Comparison of ENCODE assay signal across 8 cellular contexts in the genomic region with DNA sequence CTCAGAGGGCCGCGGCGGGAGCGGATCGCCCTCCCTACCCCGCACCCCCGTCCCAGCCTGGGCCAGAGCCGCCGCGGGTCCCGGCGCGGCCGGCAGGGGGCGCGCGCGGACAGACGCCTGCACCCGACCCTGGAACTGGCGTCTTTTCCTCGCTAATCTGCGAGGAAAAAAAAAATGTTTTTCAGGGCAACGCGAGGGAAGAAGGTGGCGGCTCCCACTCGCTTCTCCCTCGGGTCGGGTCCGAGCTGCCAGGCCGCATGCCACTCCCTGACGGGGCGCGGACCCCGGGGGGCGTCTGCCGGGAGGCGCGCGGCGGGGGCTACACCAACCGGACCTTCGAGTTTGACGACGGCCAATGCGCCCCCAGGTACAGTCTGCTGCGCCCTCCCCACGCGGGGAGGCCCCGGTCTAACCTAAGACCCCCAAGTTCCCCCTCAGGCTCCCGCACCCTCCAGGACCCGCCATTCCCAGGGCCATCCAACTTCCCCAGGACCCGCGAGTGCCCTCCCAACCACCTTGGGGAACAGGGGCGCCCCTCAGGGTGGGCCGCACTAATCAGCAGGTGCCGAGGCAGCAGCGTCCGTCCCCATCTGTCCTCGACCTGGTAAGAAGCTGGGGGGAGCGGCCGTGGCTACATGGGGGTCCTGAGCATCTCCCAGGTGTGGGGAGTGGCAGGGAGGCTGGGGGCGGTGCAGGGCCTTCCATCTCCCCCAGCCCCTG. TPM values are rescaled to one million over a fixed set of nuclear protein-coding genes. Genes with fewer than 3 reads are reported as not detected.
DNase-seq lines count a peak whose midpoint lies in the region; ATAC-seq, FAIRE-seq and TF ChIP-seq lines count a peak whose summit lies in the region.

Gene KCNT1, plus strand, starts transcription at position 184 of the 720 bp plus-strand sequence. Its CDS starts 74 bp downstream, at position 258.

- H3K4me1 ChIP-seq in OCI-LY1 (ENCODE audit: insufficient read depth, low read length, severe bottlenecking) (no peaks in the 10 kb centered on the region), foreskin keratinocyte (no peaks in the 10 kb centered on the region), pancreas (no peaks in the 10 kb centered on the region)

- intact Hi-C loops in activated T-helper 1 cell treated with anti-CD3 and anti-CD28 coated beads, Interleukin-12 subunit alpha, Interleukin-12 subunit beta, Interleukin-2, Interleukin-4 antibody, amounts not matched to agents 30 ng/mL and 10 ng/mL and 1 ng/mL, durations not matched to agents 14 hours and 24 hours and 36 hours (cut with micrococcal nuclease): loop anchor here (10.0 kb wide), 1 partner anchor 273 kb away; no protein-coding TSS in a partner anchor
- intact Hi-C loops in pancreas (cut with DNase I): no loop called here

- DNase-seq in ACHN: peak; percentile 40
- DNase-seq in activated T-helper 1 cell treated with anti-CD3 and anti-CD28 coated beads, Interleukin-12 subunit alpha, Interleukin-12 subunit beta, Interleukin-2, Interleukin-4 antibody, amounts not matched to agents 30 ng/mL and 10 ng/mL and 1 ng/mL, durations not matched to agents 14 hours and 24 hours and 36 hours (ENCODE audit: low spot score): peak; percentile 25
- no peak for DNase-seq in foreskin keratinocyte
- DNase-seq in pancreas: peak in 4 of 6 donors; percentile 18 to 89 (median 59)
- DNase-seq in NCI-H446 treated with DMSO at 0.1 percent for 48 hours (lab: John Stamatoyannopoulos, UW): no peak

- no peaks in the 10 kb centered on the region for H3K4me1 Mint-ChIP-seq in activated T-helper 1 cell treated with anti-CD3 and anti-CD28 coated beads, Interleukin-12 subunit alpha, Interleukin-12 subunit beta, Interleukin-2, Interleukin-4 antibody, amounts not matched to agents 30 ng/mL and 10 ng/mL and 1 ng/mL, durations not matched to agents 14 hours and 24 hours and 36 hours (ENCODE audit: low read depth)

- peaks cover 3% of the 10 kb centered on the region for H3K27me3 Mint-ChIP-seq in activated T-helper 1 cell treated with anti-CD3 and anti-CD28 coated beads, Interleukin-12 subunit alpha, Interleukin-12 subunit beta, Interleukin-2, Interleukin-4 antibody, amounts not matched to agents 30 ng/mL and 10 ng/mL and 1 ng/mL, durations not matched to agents 14 hours and 24 hours and 36 hours (ENCODE audit: insufficient read depth)

- peak; percentile 55 for ATAC-seq in foreskin keratinocyte
- peak; percentile 69 to 84 (median 79) for ATAC-seq in pancreas
- no peak for ATAC-seq in HG02571 (IDR thresholded peaks at IDR 0.05; ENCODE audit: unreplicated experiment)

- H3K4me3 Mint-ChIP-seq in activated T-helper 1 cell treated with anti-CD3 and anti-CD28 coated beads, Interleukin-12 subunit alpha, Interleukin-12 subunit beta, Interleukin-2, Interleukin-4 antibody, amounts not matched to agents 30 ng/mL and 10 ng/mL and 1 ng/mL, durations not matched to agents 14 hours and 24 hours and 36 hours: no peak within 1 kb of the TSS

- H3K4me3 ChIP-seq in OCI-LY1 (ENCODE audit: low read depth, low read length, poor library complexity, severe bottlenecking): no peak within 1 kb of the TSS
- peak within 1 kb of the TSS in 1 of 4 donors; percentile 18 for H3K4me3 ChIP-seq in pancreas

- H3K9me3 ChIP-seq in OCI-LY1 (ENCODE audit: low read length) (no peaks in the 10 kb centered on the region), pancreas (no peaks in the 10 kb centered on the region)

- no peak for FAIRE-seq in pancreas (lab: Jason Lieb, UNC)

- H3K9me3 Mint-ChIP-seq in activated T-helper 1 cell treated with anti-CD3 and anti-CD28 coated beads, Interleukin-12 subunit alpha, Interleukin-12 subunit beta, Interleukin-2, Interleukin-4 antibody, amounts not matched to agents 30 ng/mL and 10 ng/mL and 1 ng/mL, durations not matched to agents 14 hours and 24 hours and 36 hours: no peaks in the 10 kb centered on the region

- peak; percentile 88 for TF ChIP-seq CTCF in GM12874 (IDR thresholded peaks at IDR 0.05; ENCODE audit: insufficient read depth, low read depth, low read length)
- TF ChIP-seq CTCF in OCI-LY1 (IDR thresholded peaks at IDR 0.05; ENCODE audit: low read length): peak; percentile 78
- TF ChIP-seq CTCF in foreskin keratinocyte (conservative IDR thresholded peaks at IDR 0.05): peak; percentile 86
- TF ChIP-seq CTCF in pancreas (IDR thresholded peaks at IDR 0.05): peak; percentile 84 to 94 (median 91)

- no peak within 1 kb of the TSS for H3K9ac ChIP-seq in OCI-LY1 (ENCODE audit: low read length)

- no peaks in the 10 kb centered on the region for H3K36me3 Mint-ChIP-seq in activated T-helper 1 cell treated with anti-CD3 and anti-CD28 coated beads, Interleukin-12 subunit alpha, Interleukin-12 subunit beta, Interleukin-2, Interleukin-4 antibody, amounts not matched to agents 30 ng/mL and 10 ng/mL and 1 ng/mL, durations not matched to agents 14 hours and 24 hours and 36 hours (ENCODE audit: low read depth)

- no peak within 1 kb of the TSS for H2AFZ ChIP-seq in OCI-LY1 (ENCODE audit: low read length)

- no peak within 1 kb of the TSS for H3K4me2 ChIP-seq in OCI-LY1 (ENCODE audit: low read length)

- in situ Hi-C loops in ACHN (cut with HindIII; ENCODE audit: low pct_ligation_motif_present, low pct_unique_long_range_greater_than_20kb, low sequenced_read_pairs): no loop called here

- no peaks in the 10 kb centered on the region for H4K20me1 ChIP-seq in OCI-LY1 (ENCODE audit: insufficient read depth, low read length)

- no peak within 1 kb of the TSS for H3K27ac Mint-ChIP-seq in activated T-helper 1 cell treated with anti-CD3 and anti-CD28 coated beads, Interleukin-12 subunit alpha, Interleukin-12 subunit beta, Interleukin-2, Interleukin-4 antibody, amounts not matched to agents 30 ng/mL and 10 ng/mL and 1 ng/mL, durations not matched to agents 14 hours and 24 hours and 36 hours

- no peaks in the 10 kb centered on the region for H3F3A ChIP-seq in OCI-LY1 (ENCODE audit: insufficient read depth, low read length)

- H3K27ac ChIP-seq in OCI-LY1 (ENCODE audit: low read depth, low read length, poor library complexity, severe bottlenecking) (no peak within 1 kb of the TSS), foreskin keratinocyte (no peak within 1 kb of the TSS), pancreas (no peak within 1 kb of the TSS)

- H3K9me2 ChIP-seq in OCI-LY1 (ENCODE audit: low read depth, low read length): no peaks in the 10 kb centered on the region

- H3K36me3 ChIP-seq in OCI-LY1 (ENCODE audit: insufficient read depth, low read length) (no peaks in the 10 kb centered on the region), pancreas (no peaks in the 10 kb centered on the region)

- H3K79me2 ChIP-seq in OCI-LY1 (ENCODE audit: insufficient read depth, low read length): no peaks in the 10 kb centered on the region

- WGBS in pancreas, 2 donors: 9 to 11% methylated on average over 61 to 63 of the region's 63 CpGs

- H3K27me3 ChIP-seq in OCI-LY1 (ENCODE audit: insufficient read depth, low read length) (no peaks in the 10 kb centered on the region), foreskin keratinocyte (peaks cover 22% of the 10 kb centered on the region), pancreas (peaks cover 0 to 5% (median 0%) of the 10 kb centered on the region in 4 donors)

RNA-seq across cellular contexts. Expression of gene KCNT1, which starts in this region (rescaled TPM):
- total RNA-seq in activated T-helper 1 cell treated with anti-CD3 and anti-CD28 coated beads, Interleukin-12 subunit alpha, Interleukin-12 subunit beta, Interleukin-2, Interleukin-4 antibody, amounts not matched to agents 30 ng/mL and 10 ng/mL and 1 ng/mL, durations not matched to agents 14 hours and 24 hours and 36 hours: not detected in 2 replicates
- not detected in 2 replicates for total RNA-seq in foreskin keratinocyte
- polyA plus RNA-seq in foreskin keratinocyte: not detected in 2 replicates
- under 1 TPM; 0.05 to 0.28 (median 0.09) TPM for total RNA-seq in pancreas
- polyA plus RNA-seq in pancreas: 1 to 10 TPM in 1 of 2 donors, under 1 TPM in 1; 0.46 to 1.1 TPM

Comparison
In these comparisons a context has a peak if more than half of its experiments do, and no peak if none do; other contexts are left out.
1. Peak in DNase-seq in activated T-helper 1 cell treated with anti-CD3 and anti-CD28 coated beads, Interleukin-12 subunit alpha, Interleukin-12 subunit beta, Interleukin-2, Interleukin-4 antibody, amounts not matched to agents 30 ng/mL and 10 ng/mL and 1 ng/mL, durations not matched to agents 14 hours and 24 hours and 36 hours; RNA of the gene not detected or under 1 TPM.
2. Peak in ATAC-seq in foreskin keratinocyte; RNA of the gene not detected or under 1 TPM.
3. DNase-seq: peak in ACHN (single experiment) and pancreas (4 of 6); none in foreskin keratinocyte (0 of 2) and NCI-H446 treated with DMSO at 0.1 percent for 48 hours (single experiment).
4. Peak in every context shown above with its lines, with median percentiles within 50 percentile points of each other: CTCF ChIP-seq.